Comparison of ENCODE assay signal across 14 cellular contexts in genomic region chr9:76618762-76619161, GRCh38.
DNase-seq lines count a peak whose midpoint lies in the region; ATAC-seq and TF ChIP-seq lines count a peak whose summit lies in the region.
"Had no signal": no experiment of that assay in that cellular context is flagged by ENCODE, and none has a peak within 500 bp of the region (broad histone marks: within the 10 kb centered on the region; RNA-seq: fewer than 3 reads in every experiment).

No MANE protein-coding gene starts in this region.

- 74 to 80% methylated on average over 4 of the region's 4 CpGs for WGBS in heart right ventricle, 2 donors

- no peak for TF ChIP-seq CTCF in heart right ventricle (IDR thresholded peaks at IDR 0.05)

- H3K9me3 ChIP-seq in heart right ventricle = no peaks in the 10 kb centered on the region

- peak overlapping the region in 3 of 10 donors; percentile 14 to 81 (median 23) for H3K27ac ChIP-seq in heart right ventricle

- H3K4me3 ChIP-seq in heart right ventricle = no peak overlapping the region
- H3K4me3 ChIP-seq: GM23338 had no signal

- H3K27me3 ChIP-seq in heart right ventricle = peaks cover 0 to 3% (median 0%) of the 10 kb centered on the region in 7 donors

- ATAC-seq in heart right ventricle (peak in 5 of 8 donors; percentile 30 to 62 (median 54)), HG03135 (IDR thresholded peaks at IDR 0.05; ENCODE audit: unreplicated experiment) (no peak), HG03095 (IDR thresholded peaks at IDR 0.05; ENCODE audit: unreplicated experiment) (no peak)
- ATAC-seq: activated CD8-positive, alpha-beta memory T cell treated with anti-CD3 and anti-CD28 coated beads, Interleukin-2, amount 10 ng/mL, durations not matched to agents 7 days and 5 days; CD8-positive, alpha-beta T cell; esophagus mucosa; GM23338 had no signal

- peaks cover 0 to 67% (median 14%) of the 10 kb centered on the region in 9 donors for H3K4me1 ChIP-seq in heart right ventricle

- H3K36me3 ChIP-seq in heart right ventricle = no peaks in the 10 kb centered on the region

- DNase-seq in GM03348 (ENCODE audit: low spot score) (peak; percentile 75), astrocyte of the hippocampus (ENCODE audit: low read depth, low spot score) (peak; percentile 20), heart right ventricle (no peak), stromal cell of bone marrow (ENCODE audit: low read depth) (peak; percentile 60), activated gamma-delta T cell (lab: John Stamatoyannopoulos, UW) (no peak)
- DNase-seq in activated T-cell treated with anti-CD3 and anti-CD28 coated beads, Interleukin-2, amount 50 U/mL, for 48 hours = no peak
- DNase-seq: activated CD8-positive, alpha-beta memory T cell treated with anti-CD3 and anti-CD28 coated beads, Interleukin-2, amount 10 ng/mL, durations not matched to agents 7 days and 5 days; CD8-positive, alpha-beta T cell; midbrain; posterior cingulate gyrus had no signal

- intact Hi-C loops in heart right ventricle (cut with DNase I) = no loop called here

Comparison
In these comparisons a context has a peak if more than half of its experiments do, and no peak if none do; other contexts are left out.
1. DNase-seq: peak in GM03348 (single experiment), astrocyte of the hippocampus (single experiment) and stromal cell of bone marrow (single experiment); none in heart right ventricle (0 of 2), activated gamma-delta T cell (single experiment) and activated T-cell treated with anti-CD3 and anti-CD28 coated beads, Interleukin-2, amount 50 U/mL, for 48 hours (0 of 2).
2. ATAC-seq: peak in heart right ventricle (5 of 8); none in HG03135 (single experiment) and HG03095 (single experiment).